In the genomic region with DNA sequence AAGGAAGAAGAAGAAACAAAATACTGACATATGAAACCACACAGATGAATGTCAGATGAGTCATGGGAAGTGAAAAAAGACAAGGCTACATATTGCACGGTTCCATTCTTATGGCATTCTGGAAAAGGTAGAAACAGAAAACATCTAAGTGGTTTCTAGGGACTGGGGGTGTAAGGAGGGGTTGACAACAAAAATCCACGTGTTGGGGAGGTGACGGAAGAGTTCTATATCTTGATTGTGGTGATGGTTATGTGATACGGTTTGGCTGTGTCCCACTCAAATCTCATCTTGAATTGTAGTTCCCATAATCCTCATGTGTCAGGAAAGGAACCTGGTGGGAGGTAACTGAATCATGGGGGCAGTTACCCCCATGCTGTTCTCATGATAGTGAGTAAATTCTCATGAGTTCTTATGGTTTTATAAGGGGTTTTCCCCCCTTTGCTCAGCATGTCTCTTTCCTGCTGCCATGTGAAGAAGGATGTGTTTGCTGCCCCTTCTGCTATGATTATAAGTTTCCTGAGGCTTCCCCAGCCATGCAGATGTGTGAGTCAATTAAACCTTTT, we compare ENCODE assay signal across 8 cellular contexts. TPM values are rescaled to one million over a fixed set of nuclear protein-coding genes. Genes with fewer than 3 reads are reported as not detected.
A peak's percentile ranks its signal among the peaks of the same experiment; 100 is the strongest.
DNase-seq lines count a peak whose midpoint lies in the region; ATAC-seq lines count a peak whose summit lies in the region.

No MANE protein-coding gene starts in this region.

- DNase-seq in EH (ENCODE audit: low read depth), result peak; percentile 74
- peak; percentile 40 for DNase-seq in NCI-H226
- peak; percentile 65 for DNase-seq in adipocyte (ENCODE audit: low read depth)
- peak; percentile 91 for DNase-seq in renal cortical epithelial cell (ENCODE audit: low read depth)
- DNase-seq in activated effector memory CD4-positive, alpha-beta T cell treated with Interleukin-2 at 50 U/mL for 16 hours, result no peak

- no peaks in the 10 kb centered on the region for H3K36me3 ChIP-seq in adipocyte (ENCODE audit: control insufficient read depth, insufficient read depth, low read length, severe bottlenecking)

- H3K4me1 ChIP-seq in adipocyte (ENCODE audit: control insufficient read depth, insufficient read depth, low read length), result peaks cover 8% of the 10 kb centered on the region

- ATAC-seq in HG02885 (IDR thresholded peaks at IDR 0.05; ENCODE audit: poor library complexity, unreplicated experiment), result no peak
- ATAC-seq in HG02588 (IDR thresholded peaks at IDR 0.05; ENCODE audit: unreplicated experiment), result no peak
- ATAC-seq in HG03196 (IDR thresholded peaks at IDR 0.05; ENCODE audit: unreplicated experiment), result no peak

- H3K27me3 ChIP-seq in adipocyte (replicated peaks; ENCODE audit: control insufficient read depth, insufficient read depth, low read length), result no peaks in the 10 kb centered on the region

- no peak overlapping the region for H3K4me3 ChIP-seq in adipocyte (ENCODE audit: low read length)

- no peak overlapping the region for H3K9ac ChIP-seq in adipocyte (ENCODE audit: low read length)

- no peaks in the 10 kb centered on the region for H3K9me3 ChIP-seq in adipocyte (ENCODE audit: control insufficient read depth, low read length)

RNA-seq across cellular contexts. Expression of a gene that starts 6.4 kb away (rescaled TPM):
- 110 and 133 TPM in 2 replicates for total RNA-seq in renal cortical epithelial cell
